In genomic region chr1:205449750-205450443, GRCh38 we compare ENCODE assay signal across 8 cellular contexts. TPM values are rescaled to one million over a fixed set of nuclear protein-coding genes. Genes with fewer than 3 reads are reported as not detected.
DNase-seq lines count a peak whose midpoint lies in the region; ATAC-seq and TF ChIP-seq lines count a peak whose summit lies in the region.

No MANE protein-coding gene starts in this region.

- H3K27me3 ChIP-seq in cardiac muscle cell (peaks cover 18% of the 10 kb centered on the region), heart right ventricle (peaks cover 1 to 59% (median 46%) of the 10 kb centered on the region in 7 donors), hepatocyte (peaks cover 22% of the 10 kb centered on the region)

- H3K4me1 ChIP-seq in cardiac muscle cell (ENCODE audit: low read depth) (peaks cover 39% of the 10 kb centered on the region), heart right ventricle (peaks cover 0 to 38% (median 29%) of the 10 kb centered on the region in 9 donors), hepatocyte (ENCODE audit: insufficient read depth) (peaks cover 40% of the 10 kb centered on the region)

- H3K4me2 ChIP-seq in hepatocyte, result peak overlapping the region; percentile 80

- peak; percentile 67 to 69 for DNase-seq in cardiac muscle cell (ENCODE audit: low read depth in 1 of 2, low spot score in 1 of 2)
- DNase-seq in heart right ventricle, result no peak
- DNase-seq in hepatocyte (ENCODE audit: low spot score), result peak; percentile 89

- H3K9me2 ChIP-seq in hepatocyte (replicated peaks; ENCODE audit: insufficient read depth), result no peaks in the 10 kb centered on the region

- H3K27ac ChIP-seq in cardiac muscle cell (peak overlapping the region; percentile 73), heart right ventricle (no peak overlapping the region), hepatocyte (peak overlapping the region; percentile 87)

- no peak overlapping the region for H3K4me3 Mint-ChIP-seq in stimulated activated memory B cell treated with anti-CD40 and anti-IgM and Interleukin-4, amounts not matched to agents 10 μg/mL and 1 μg/mL and 100 μg/mL, for 72 hours

- intact Hi-C loops in heart right ventricle (cut with DNase I), result no loop called here

- H3K79me2 ChIP-seq in hepatocyte, result no peaks in the 10 kb centered on the region

- H4K20me1 ChIP-seq in hepatocyte (ENCODE audit: insufficient read depth, poor library complexity, severe bottlenecking), result no peaks in the 10 kb centered on the region

- no peak overlapping the region for H3K27ac Mint-ChIP-seq in stimulated activated memory B cell treated with anti-CD40 and anti-IgM and Interleukin-4, amounts not matched to agents 10 μg/mL and 1 μg/mL and 100 μg/mL, for 72 hours

- 41 to 44% methylated on average over 18 of the region's 18 CpGs for WGBS in heart right ventricle, 2 donors
- 31% methylated on average over 6 of the region's 18 CpGs for WGBS in hepatocyte (ENCODE audit: low lambda C conversion rate, missing lambda C conversion rate)

- no peaks in the 10 kb centered on the region for H3K9me3 Mint-ChIP-seq in stimulated activated memory B cell treated with anti-CD40 and anti-IgM and Interleukin-4, amounts not matched to agents 10 μg/mL and 1 μg/mL and 100 μg/mL, for 72 hours

- peaks cover 6% of the 10 kb centered on the region for H3K4me1 Mint-ChIP-seq in stimulated activated memory B cell treated with anti-CD40 and anti-IgM and Interleukin-4, amounts not matched to agents 10 μg/mL and 1 μg/mL and 100 μg/mL, for 72 hours

- H3K36me3 ChIP-seq in cardiac muscle cell (no peaks in the 10 kb centered on the region), heart right ventricle (no peaks in the 10 kb centered on the region), hepatocyte (replicated peaks; ENCODE audit: insufficient read depth, low read depth) (no peaks in the 10 kb centered on the region)

- H3K36me3 Mint-ChIP-seq in stimulated activated memory B cell treated with anti-CD40 and anti-IgM and Interleukin-4, amounts not matched to agents 10 μg/mL and 1 μg/mL and 100 μg/mL, for 72 hours, result no peaks in the 10 kb centered on the region

- ATAC-seq in heart right ventricle, result no peak
- ATAC-seq in activated CD4-positive, CD25-positive, alpha-beta regulatory T cell treated with anti-CD3 and anti-CD28 coated beads, Interleukin-2, amount 50 U/mL, for 24 hours, result peak; percentile 81 to 84
- ATAC-seq in stimulated activated memory B cell treated with anti-CD40 and anti-IgM and Interleukin-4, amounts not matched to agents 10 μg/mL and 1 μg/mL and 100 μg/mL, for 72 hours, result peak; percentile 63
- no peak for ATAC-seq in GM21619 (IDR thresholded peaks at IDR 0.05; ENCODE audit: unreplicated experiment)
- no peak for ATAC-seq in GM21515 (IDR thresholded peaks at IDR 0.05; ENCODE audit: unreplicated experiment)
- ATAC-seq in GM18520 (IDR thresholded peaks at IDR 0.05; ENCODE audit: unreplicated experiment), result no peak

- peaks cover 48% of the 10 kb centered on the region for H3K27me3 Mint-ChIP-seq in stimulated activated memory B cell treated with anti-CD40 and anti-IgM and Interleukin-4, amounts not matched to agents 10 μg/mL and 1 μg/mL and 100 μg/mL, for 72 hours

- no peak overlapping the region for H2AFZ ChIP-seq in hepatocyte

- TF ChIP-seq CTCF in cardiac muscle cell (IDR thresholded peaks at IDR 0.05; ENCODE audit: low read depth, low read length) (no peak), heart right ventricle (IDR thresholded peaks at IDR 0.05) (no peak), hepatocyte (IDR thresholded peaks at IDR 0.05; ENCODE audit: poor library complexity) (no peak)

- H3K9me3 ChIP-seq in cardiac muscle cell (ENCODE audit: low read depth) (no peaks in the 10 kb centered on the region), heart right ventricle (no peaks in the 10 kb centered on the region), hepatocyte (ENCODE audit: low read depth) (no peaks in the 10 kb centered on the region)

- H3K4me3 ChIP-seq in cardiac muscle cell, result no peak overlapping the region
- H3K4me3 ChIP-seq in heart right ventricle, result no peak overlapping the region
- H3K4me3 ChIP-seq in hepatocyte, result no peak overlapping the region

RNA-seq across cellular contexts. Expression of gene BLACAT1, which starts 5.9 kb away (rescaled TPM):
- 0.56 and 0.66 TPM in 2 replicates for total RNA-seq in cardiac muscle cell
- 0.86 TPM in 1 of 2 replicates, not detected in the other for polyA plus RNA-seq in cardiac muscle cell
- total RNA-seq in heart right ventricle, result under 1 TPM in 1 of 10 donors, not detected in 9; 0.15 TPM
- polyA plus RNA-seq in heart right ventricle, result not detected
- total RNA-seq in hepatocyte, result 0.40 and 0.48 TPM in 2 replicates
- polyA plus RNA-seq in hepatocyte, result 0.35 and 0.58 TPM in 2 replicates

RNA-seq across cellular contexts. Expression of gene LEMD1, which starts 28.0 kb away (rescaled TPM):
- total RNA-seq in cardiac muscle cell (not detected in 2 replicates), heart right ventricle (not detected), hepatocyte (2.4 TPM in 1 of 2 replicates, not detected in the other)
- polyA plus RNA-seq in cardiac muscle cell (not detected in 2 replicates), heart right ventricle (not detected), hepatocyte (0.35 and 2.6 TPM in 2 replicates)

RNA-seq across cellular contexts. Expression of gene CDK18, which starts 54.6 kb away (rescaled TPM):
- 22.3 and 42.0 TPM in 2 replicates for total RNA-seq in cardiac muscle cell
- polyA plus RNA-seq in cardiac muscle cell, result 29.8 and 46.2 TPM in 2 replicates
- total RNA-seq in heart right ventricle, result 100 to 1,000 TPM; 122 to 199 (median 164) TPM
- polyA plus RNA-seq in heart right ventricle, result 100 to 1,000 TPM in 1 of 2 donors, 10 to 100 TPM in 1; 41.4 to 156 TPM
- total RNA-seq in hepatocyte, result 4.5 and 8.0 TPM in 2 replicates
- 16.7 and 20.0 TPM in 2 replicates for polyA plus RNA-seq in hepatocyte

Comparison
In these comparisons a context has a peak if more than half of its experiments do, and no peak if none do; other contexts are left out.
1. DNase-seq: peak in cardiac muscle cell (2 of 2) and hepatocyte (single experiment); none in heart right ventricle (0 of 2).
2. H3K27ac ChIP-seq: peak in cardiac muscle cell (single experiment) and hepatocyte (single experiment); none in heart right ventricle (0 of 10).
3. ATAC-seq: peak in activated CD4-positive, CD25-positive, alpha-beta regulatory T cell treated with anti-CD3 and anti-CD28 coated beads, Interleukin-2, amount 50 U/mL, for 24 hours (2 of 2) and stimulated activated memory B cell treated with anti-CD40 and anti-IgM and Interleukin-4, amounts not matched to agents 10 μg/mL and 1 μg/mL and 100 μg/mL, for 72 hours (single experiment); none in heart right ventricle (0 of 8), GM21619 (single experiment), GM21515 (single experiment) and GM18520 (single experiment).